8 cellular contexts compared by ENCODE assay signal in genomic region chr11:107457558-107458271, GRCh38.
DNase-seq lines count a peak whose midpoint lies in the region; ATAC-seq and FAIRE-seq lines count a peak whose summit lies in the region.

CWF19L2 (minus strand) TSS chr11:107457825; CDS start chr11:107457816, 9 bp downstream.

- ATAC-seq in GM19023 (IDR thresholded peaks at IDR 0.05; ENCODE audit: unreplicated experiment) (peak; percentile 97), HG03280 (IDR thresholded peaks at IDR 0.05; ENCODE audit: unreplicated experiment) (peak; percentile 97)
- ATAC-seq in central memory CD8-positive, alpha-beta T cell (replicated peaks; ENCODE audit: extremely low read depth, poor library complexity, severe bottlenecking), result peak; percentile 96

- DNase-seq in AG08396 (ENCODE audit: low spot score) (peak; percentile 94), NCI-H345 treated with DMSO at 0.1 percent for 48 hours (lab: John Stamatoyannopoulos, UW; ENCODE audit: unreplicated experiment) (peak; percentile 96)
- peak; percentile 55 to 76 (median 70) for DNase-seq in activated CD4-positive, CD25-positive, alpha-beta regulatory T cell (lab: John Stamatoyannopoulos, UW)
- peak; percentile 67 to 81 for DNase-seq in central memory CD8-positive, alpha-beta T cell (ENCODE audit: low spot score in 2 of 2)
- DNase-seq in stimulated activated CD4-positive, alpha-beta T cell treated with anti-CD3 and anti-CD28 coated beads, Interleukin-12 subunit alpha, Interleukin-12 subunit beta, amount 100 ng/mL, for 4 hours, result peak; percentile 80

- peaks cover 21% of the 10 kb centered on the region for H3K36me3 Mint-ChIP-seq in central memory CD8-positive, alpha-beta T cell (ENCODE audit: insufficient read depth)

- peaks cover 18% of the 10 kb centered on the region for H3K27me3 Mint-ChIP-seq in central memory CD8-positive, alpha-beta T cell

- peak within 1 kb of the TSS; percentile 85 for H3K27ac Mint-ChIP-seq in central memory CD8-positive, alpha-beta T cell (ENCODE audit: low read depth)

- H3K4me1 Mint-ChIP-seq in central memory CD8-positive, alpha-beta T cell, result peaks cover 35% of the 10 kb centered on the region

- peak within 1 kb of the TSS; percentile 88 for H3K4me3 Mint-ChIP-seq in central memory CD8-positive, alpha-beta T cell

- H3K9me3 Mint-ChIP-seq in central memory CD8-positive, alpha-beta T cell, result no peaks in the 10 kb centered on the region

- peak; percentile 100 for FAIRE-seq in islet of Langerhans (lab: Jason Lieb, UNC)

Comparison
In these comparisons a context has a peak if more than half of its experiments do, and no peak if none do; other contexts are left out.
1. Peak in every context shown above with its lines: DNase-seq and ATAC-seq.